In the genomic region with DNA sequence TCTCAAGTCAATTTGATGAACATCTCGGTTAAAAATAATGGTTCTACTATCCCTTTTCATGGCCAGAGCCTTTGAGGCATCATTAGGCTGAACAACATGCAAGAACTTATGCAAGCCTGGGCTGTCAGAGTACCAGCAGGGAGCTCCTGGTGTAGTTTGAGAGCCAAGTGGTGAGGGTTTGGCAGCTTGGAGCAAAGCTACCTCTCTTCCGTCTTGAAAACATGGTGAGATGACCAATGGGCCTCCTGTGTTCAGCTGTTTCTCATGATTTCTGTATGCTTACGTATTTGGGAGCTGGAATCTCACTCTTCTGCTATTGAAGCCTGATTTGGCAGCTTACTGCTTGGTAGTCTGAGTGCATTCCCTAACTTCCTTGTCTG, we compare ENCODE assay signal across 1 cellular context.
TF ChIP-seq lines count a peak whose summit lies in the region.

No MANE protein-coding gene starts in this region.

TF ChIP-seq in SK-N-SH, 30 proteins besides CTCF, POLR2A, EP300 and RAD21 (continued from another document):
- TF ChIP-seq, protein P1, sequence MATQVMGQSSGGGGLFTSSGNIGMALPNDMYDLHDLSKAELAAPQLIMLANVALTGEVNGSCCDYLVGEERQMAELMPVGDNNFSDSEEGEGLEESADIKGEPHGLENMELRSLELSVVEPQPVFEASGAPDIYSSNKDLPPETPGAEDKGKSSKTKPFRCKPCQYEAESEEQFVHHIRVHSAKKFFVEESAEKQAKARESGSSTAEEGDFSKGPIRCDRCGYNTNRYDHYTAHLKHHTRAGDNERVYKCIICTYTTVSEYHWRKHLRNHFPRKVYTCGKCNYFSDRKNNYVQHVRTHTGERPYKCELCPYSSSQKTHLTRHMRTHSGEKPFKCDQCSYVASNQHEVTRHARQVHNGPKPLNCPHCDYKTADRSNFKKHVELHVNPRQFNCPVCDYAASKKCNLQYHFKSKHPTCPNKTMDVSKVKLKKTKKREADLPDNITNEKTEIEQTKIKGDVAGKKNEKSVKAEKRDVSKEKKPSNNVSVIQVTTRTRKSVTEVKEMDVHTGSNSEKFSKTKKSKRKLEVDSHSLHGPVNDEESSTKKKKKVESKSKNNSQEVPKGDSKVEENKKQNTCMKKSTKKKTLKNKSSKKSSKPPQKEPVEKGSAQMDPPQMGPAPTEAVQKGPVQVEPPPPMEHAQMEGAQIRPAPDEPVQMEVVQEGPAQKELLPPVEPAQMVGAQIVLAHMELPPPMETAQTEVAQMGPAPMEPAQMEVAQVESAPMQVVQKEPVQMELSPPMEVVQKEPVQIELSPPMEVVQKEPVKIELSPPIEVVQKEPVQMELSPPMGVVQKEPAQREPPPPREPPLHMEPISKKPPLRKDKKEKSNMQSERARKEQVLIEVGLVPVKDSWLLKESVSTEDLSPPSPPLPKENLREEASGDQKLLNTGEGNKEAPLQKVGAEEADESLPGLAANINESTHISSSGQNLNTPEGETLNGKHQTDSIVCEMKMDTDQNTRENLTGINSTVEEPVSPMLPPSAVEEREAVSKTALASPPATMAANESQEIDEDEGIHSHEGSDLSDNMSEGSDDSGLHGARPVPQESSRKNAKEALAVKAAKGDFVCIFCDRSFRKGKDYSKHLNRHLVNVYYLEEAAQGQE (IDR thresholded peaks at IDR 0.05; ENCODE audit: low read depth, low read length) = no peak
- no peak for TF ChIP-seq EZH2phosphoT487 (IDR thresholded peaks at IDR 0.05; ENCODE audit: borderline replicate concordance, low read depth)
- no peak for TF ChIP-seq NFIC (IDR thresholded peaks at IDR 0.05; ENCODE audit: borderline replicate concordance)
- TF ChIP-seq, protein P2, sequence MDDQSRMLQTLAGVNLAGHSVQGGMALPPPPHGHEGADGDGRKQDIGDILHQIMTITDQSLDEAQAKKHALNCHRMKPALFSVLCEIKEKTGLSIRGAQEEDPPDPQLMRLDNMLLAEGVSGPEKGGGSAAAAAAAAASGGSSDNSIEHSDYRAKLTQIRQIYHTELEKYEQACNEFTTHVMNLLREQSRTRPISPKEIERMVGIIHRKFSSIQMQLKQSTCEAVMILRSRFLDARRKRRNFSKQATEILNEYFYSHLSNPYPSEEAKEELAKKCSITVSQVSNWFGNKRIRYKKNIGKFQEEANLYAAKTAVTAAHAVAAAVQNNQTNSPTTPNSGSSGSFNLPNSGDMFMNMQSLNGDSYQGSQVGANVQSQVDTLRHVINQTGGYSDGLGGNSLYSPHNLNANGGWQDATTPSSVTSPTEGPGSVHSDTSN (IDR thresholded peaks at IDR 0.05) = no peak
- TF ChIP-seq, protein P3, sequence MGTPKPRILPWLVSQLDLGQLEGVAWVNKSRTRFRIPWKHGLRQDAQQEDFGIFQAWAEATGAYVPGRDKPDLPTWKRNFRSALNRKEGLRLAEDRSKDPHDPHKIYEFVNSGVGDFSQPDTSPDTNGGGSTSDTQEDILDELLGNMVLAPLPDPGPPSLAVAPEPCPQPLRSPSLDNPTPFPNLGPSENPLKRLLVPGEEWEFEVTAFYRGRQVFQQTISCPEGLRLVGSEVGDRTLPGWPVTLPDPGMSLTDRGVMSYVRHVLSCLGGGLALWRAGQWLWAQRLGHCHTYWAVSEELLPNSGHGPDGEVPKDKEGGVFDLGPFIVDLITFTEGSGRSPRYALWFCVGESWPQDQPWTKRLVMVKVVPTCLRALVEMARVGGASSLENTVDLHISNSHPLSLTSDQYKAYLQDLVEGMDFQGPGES (IDR thresholded peaks at IDR 0.05; ENCODE audit: low read depth, low read length) = no peak
- no peak for TF ChIP-seq TAF1 (IDR thresholded peaks at IDR 0.05; ENCODE audit: borderline replicate concordance, low read depth, low read length)
- TF ChIP-seq CHD2 (IDR thresholded peaks at IDR 0.05; ENCODE audit: low read length, partially characterized antibody) = no peak
- no peak for TF ChIP-seq NRF1 (IDR thresholded peaks at IDR 0.05; ENCODE audit: low read depth, low read length)
- no peak for TF ChIP-seq FOSL2 (IDR thresholded peaks at IDR 0.05; ENCODE audit: borderline replicate concordance, low read depth)
- TF ChIP-seq, protein P4, sequence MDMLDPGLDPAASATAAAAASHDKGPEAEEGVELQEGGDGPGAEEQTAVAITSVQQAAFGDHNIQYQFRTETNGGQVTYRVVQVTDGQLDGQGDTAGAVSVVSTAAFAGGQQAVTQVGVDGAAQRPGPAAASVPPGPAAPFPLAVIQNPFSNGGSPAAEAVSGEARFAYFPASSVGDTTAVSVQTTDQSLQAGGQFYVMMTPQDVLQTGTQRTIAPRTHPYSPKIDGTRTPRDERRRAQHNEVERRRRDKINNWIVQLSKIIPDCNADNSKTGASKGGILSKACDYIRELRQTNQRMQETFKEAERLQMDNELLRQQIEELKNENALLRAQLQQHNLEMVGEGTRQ (IDR thresholded peaks at IDR 0.05; ENCODE audit: borderline replicate concordance, low read depth, low read length) = no peak
- no peak for TF ChIP-seq RXRA (IDR thresholded peaks at IDR 0.05; ENCODE audit: borderline replicate concordance, low read depth)
